12 cellular contexts compared by ENCODE assay signal in the genomic region with DNA sequence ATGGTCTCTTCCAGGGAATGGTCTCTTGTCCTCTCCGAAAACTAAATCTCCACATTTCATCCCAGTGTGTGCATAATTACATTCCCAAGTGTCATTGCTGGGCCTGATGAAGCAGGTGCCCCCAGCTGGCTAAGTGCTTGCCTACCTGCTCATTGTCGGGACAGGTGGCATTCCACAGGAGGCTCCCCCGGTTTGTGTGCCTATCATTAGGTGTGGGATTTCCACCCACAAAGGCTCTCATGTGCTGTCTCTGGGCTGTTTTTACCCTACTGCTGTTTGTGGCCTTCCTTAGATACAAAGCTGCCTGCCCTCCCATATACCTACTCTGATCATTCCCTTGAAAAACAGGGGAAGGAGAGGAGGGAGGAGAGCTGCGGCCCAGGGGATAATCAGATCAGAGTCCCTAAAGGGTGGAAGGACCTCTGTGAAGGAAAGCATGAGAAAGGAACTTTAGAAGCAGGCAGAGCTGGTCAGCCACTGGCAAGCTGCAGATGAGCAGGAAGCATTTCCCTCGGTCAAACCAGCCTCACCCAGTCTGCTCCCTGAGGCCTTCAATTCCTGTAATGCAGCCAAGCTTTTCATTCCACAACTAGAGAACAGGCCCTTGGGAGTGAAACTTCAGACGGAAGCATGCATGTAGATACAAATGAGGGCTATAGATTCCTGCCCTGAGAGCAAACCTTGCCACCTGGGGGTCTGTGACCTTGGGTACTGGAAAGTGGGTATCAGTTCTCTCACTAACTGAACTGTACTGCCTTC.
DNase-seq lines count a peak whose midpoint lies in the region; ATAC-seq and TF ChIP-seq lines count a peak whose summit lies in the region.
"Had no signal": no experiment of that assay in that cellular context is flagged by ENCODE, and none has a peak within 500 bp of the region (broad histone marks: within the 10 kb centered on the region; RNA-seq: fewer than 3 reads in every experiment).

No MANE protein-coding gene starts in this region.

- H3K4me3 ChIP-seq in osteoblast (ENCODE audit: insufficient read depth, low read length) = no peak overlapping the region
- H3K4me3 ChIP-seq: uterus had no signal

- ATAC-seq in foreskin keratinocyte (peak; percentile 39), HG03521 (IDR thresholded peaks at IDR 0.05; ENCODE audit: unreplicated experiment) (no peak)

- H3K4me1 ChIP-seq in foreskin keratinocyte = peaks cover 5% of the 10 kb centered on the region
- H3K4me1 ChIP-seq in osteoblast (ENCODE audit: insufficient read depth, low read length) = peaks cover 55% of the 10 kb centered on the region

- TF ChIP-seq CTCF in C4-2B (conservative IDR thresholded peaks at IDR 0.05) (no peak), foreskin keratinocyte (conservative IDR thresholded peaks at IDR 0.05) (no peak), osteoblast (IDR thresholded peaks at IDR 0.05; ENCODE audit: extremely low read depth, low read depth, low read length) (no peak)

- peak; percentile 97 for DNase-seq in RPMI7951 (ENCODE audit: low read depth)
- peak; percentile 24 to 72 for DNase-seq in foreskin keratinocyte
- peak; percentile 81 for DNase-seq in osteoblast (ENCODE audit: insufficient read length, low spot score, missing footprints)
- no peak for DNase-seq in NCI-H128 (lab: John Stamatoyannopoulos, UW; ENCODE audit: unreplicated experiment)
- no peak for DNase-seq in effector CD4-positive, alpha-beta T cell
- DNase-seq in C1 segment of cervical spinal cord (lab: John Stamatoyannopoulos, UW) = no peak
- DNase-seq: NCI-H1092, occipital lobe, uterus, WERI-Rb-1 had no signal

- H2AFZ ChIP-seq in osteoblast (ENCODE audit: low read length) = peak overlapping the region; percentile 1

- H3K36me3 ChIP-seq in osteoblast (ENCODE audit: insufficient read depth, low read length) = no peaks in the 10 kb centered on the region
- H3K36me3 ChIP-seq: uterus, WERI-Rb-1 had no signal

- H3K27ac ChIP-seq in C4-2B = peak overlapping the region; percentile 7; the same call in 1 of the 2 replicates
- no peak overlapping the region for H3K27ac ChIP-seq in foreskin keratinocyte
- peak overlapping the region; percentile 67 for H3K27ac ChIP-seq in osteoblast (ENCODE audit: low read depth, low read length)
- H3K27ac ChIP-seq: WERI-Rb-1 had no signal

- H3K9me3 ChIP-seq in osteoblast (ENCODE audit: low read depth, low read length) = no peaks in the 10 kb centered on the region
- H3K9me3 ChIP-seq: uterus had no signal

- H4K20me1 ChIP-seq in osteoblast (ENCODE audit: insufficient read depth, low read length) = no peaks in the 10 kb centered on the region

- H3K4me2 ChIP-seq in osteoblast (ENCODE audit: insufficient read depth, low read length) = no peak overlapping the region

- H3K27me3 ChIP-seq in foreskin keratinocyte (no peaks in the 10 kb centered on the region), osteoblast (ENCODE audit: insufficient read depth, low read length) (no peaks in the 10 kb centered on the region)
- H3K27me3 ChIP-seq: uterus had no signal

- no peaks in the 10 kb centered on the region for H3K79me2 ChIP-seq in osteoblast (ENCODE audit: insufficient read depth, low read length)

Comparison
In these comparisons a context has a peak if more than half of its experiments do, and no peak if none do; other contexts are left out.
1. DNase-seq: peak in RPMI7951 (single experiment), foreskin keratinocyte (2 of 2) and osteoblast (single experiment); none in NCI-H128 (single experiment), effector CD4-positive, alpha-beta T cell (single experiment) and C1 segment of cervical spinal cord (0 of 14).